10 cellular contexts compared by ENCODE assay signal in genomic region chr9:137168575-137168906, GRCh38. TPM values are rescaled to one million over a fixed set of nuclear protein-coding genes. Genes with fewer than 3 reads are reported as not detected.
DNase-seq lines count a peak whose midpoint lies in the region; ATAC-seq, FAIRE-seq and TF ChIP-seq lines count a peak whose summit lies in the region.
"Had no signal": no experiment of that assay in that cellular context is flagged by ENCODE, and none has a peak within 500 bp of the region (broad histone marks: within the 10 kb centered on the region; RNA-seq: fewer than 3 reads in every experiment).

No MANE protein-coding gene starts in this region.

- in situ Hi-C loops in HepG2 (cut with HindIII; ENCODE audit: extremely low pct_ligation_motif_present, low pct_unique_long_range_greater_than_20kb), result no loop called here

- peak overlapping the region; percentile 76 for H3K4me2 ChIP-seq in HepG2 (ENCODE audit: low read depth, low read length)

- H3K27me3 ChIP-seq in adipocyte (replicated peaks; ENCODE audit: control insufficient read depth, insufficient read depth, low read length) (peaks cover 55% of the 10 kb centered on the region), HepG2 (ENCODE audit: control insufficient read depth in 1 of 2, insufficient read depth in 2 of 2, low read length in 2 of 2) (peaks cover 11 to 79% of the 10 kb centered on the region in 2 experiments; a peak in 3 of 5 replicates)

- H3K4me1 ChIP-seq in adipocyte (ENCODE audit: control insufficient read depth, insufficient read depth, low read length) (peaks cover 3% of the 10 kb centered on the region), HepG2 (ENCODE audit: insufficient read depth, low read length) (peaks cover 9% of the 10 kb centered on the region)

- H4K20me1 ChIP-seq in HepG2 (ENCODE audit: insufficient read depth, low read length), result no peaks in the 10 kb centered on the region

- no peak overlapping the region for H2AFZ ChIP-seq in HepG2 (ENCODE audit: low read length)

- BruUV-seq in HepG2 (replicated peaks; lab: Mats Ljungman, UMichigan), result no TSS peak

- H3K27ac Mint-ChIP-seq in activated naive CD8-positive, alpha-beta T cell, result no peak overlapping the region
- H3K27ac Mint-ChIP-seq in activated naive CD8-positive, alpha-beta T cell treated with anti-CD3 and anti-CD28 coated beads for 36 hours, result no peak overlapping the region
- H3K27ac Mint-ChIP-seq in type B pancreatic cell, result no peak overlapping the region

- POLR2A ChIA-PET in HepG2 (lab: Yijun Ruan, JAX), result interaction anchor here (1.0 to 1.6 kb wide), 3 partner anchors 32 to 108 kb away, joined by 3 to 4 read pairs (median 3); partner anchors contain the start of gene RNF224

- TF ChIP-seq EP300 in HepG2 (IDR thresholded peaks at IDR 0.05; ENCODE audit: low read depth in 2 of 2, low read length in 2 of 2), result no peak
- no peak for TF ChIP-seq EP300 in HepG2 (CRISPR knock-in tag; IDR thresholded peaks at IDR 0.05; ENCODE audit: borderline replicate concordance)

- DNase-seq in activated naive CD8-positive, alpha-beta T cell treated with anti-CD3 and anti-CD28 coated beads for 36 hours, result no peak
- DNase-seq in adipocyte (ENCODE audit: low read depth), result peak; percentile 29
- no peak for DNase-seq in HepG2 (ENCODE audit: low spot score)
- no peak for DNase-seq in type B pancreatic cell (ENCODE audit: extremely low spot score, unreplicated experiment)
- DNase-seq in OCI-M2 (lab: John Stamatoyannopoulos, UW; ENCODE audit: unreplicated experiment), result no peak
- DNase-seq: effector CD8-positive, alpha-beta T cell had no signal

- peak overlapping the region; percentile 23 for H3K4me3 Mint-ChIP-seq in activated naive CD8-positive, alpha-beta T cell
- no peak overlapping the region for H3K4me3 Mint-ChIP-seq in activated naive CD8-positive, alpha-beta T cell treated with anti-CD3 and anti-CD28 coated beads for 36 hours
- peak overlapping the region; percentile 57 for H3K4me3 Mint-ChIP-seq in type B pancreatic cell

- H3K79me2 ChIP-seq in HepG2 (ENCODE audit: insufficient read depth, low read length), result no peaks in the 10 kb centered on the region

- intact Hi-C loops in HepG2 (cut with micrococcal nuclease; ENCODE audit: unreplicated experiment), result no loop called here

- TF ChIP-seq CTCF in HepG2 (CRISPR knock-in tag; IDR thresholded peaks at IDR 0.05) (no peak), type B pancreatic cell (conservative IDR thresholded peaks at IDR 0.05) (no peak)

- H3K4me3 ChIP-seq in adipocyte (ENCODE audit: low read length) (peak overlapping the region; percentile 27), HepG2 (replicated peaks in 1 of 3; ENCODE audit: insufficient read depth in 1 of 3, low read depth in 2 of 3, low read length in 3 of 3) (peak overlapping the region in 2 of 3 experiments; percentile 31 to 65; a peak in 2 of 6 replicates)

- ATAC-seq in HepG2, result peak; percentile 4; the same call in 2 of the 3 replicates
- no peak for ATAC-seq in GM18907 (IDR thresholded peaks at IDR 0.05; ENCODE audit: unreplicated experiment)
- no peak for ATAC-seq in HG02571 (IDR thresholded peaks at IDR 0.05; ENCODE audit: unreplicated experiment)

- no peak overlapping the region for H3K27ac ChIP-seq in HepG2 (ENCODE audit: extremely low read length, insufficient read depth, low read length)

- CTCF ChIA-PET in HepG2 (lab: Yijun Ruan, JAX; ENCODE audit: low intra/inter-chr PET ratio, low total read pairs), result no interaction called here

- peaks cover 6% of the 10 kb centered on the region for H3K27me3 Mint-ChIP-seq in activated naive CD8-positive, alpha-beta T cell
- H3K27me3 Mint-ChIP-seq in activated naive CD8-positive, alpha-beta T cell treated with anti-CD3 and anti-CD28 coated beads for 36 hours, result peaks cover 52% of the 10 kb centered on the region
- peaks cover 51% of the 10 kb centered on the region for H3K27me3 Mint-ChIP-seq in type B pancreatic cell

- H3K9me3 Mint-ChIP-seq in activated naive CD8-positive, alpha-beta T cell (ENCODE audit: low read depth), result no peaks in the 10 kb centered on the region
- H3K9me3 Mint-ChIP-seq in activated naive CD8-positive, alpha-beta T cell treated with anti-CD3 and anti-CD28 coated beads for 36 hours, result no peaks in the 10 kb centered on the region
- no peaks in the 10 kb centered on the region for H3K9me3 Mint-ChIP-seq in type B pancreatic cell

- no peaks in the 10 kb centered on the region for H3K36me3 ChIP-seq in adipocyte (ENCODE audit: control insufficient read depth, insufficient read depth, low read length, severe bottlenecking)
- no peaks in the 10 kb centered on the region for H3K36me3 ChIP-seq in HepG2 (replicated peaks in 1 of 2; ENCODE audit: control insufficient read depth in 1 of 2, insufficient read depth in 2 of 2, low read length in 2 of 2)

- H3K9me3 ChIP-seq in adipocyte (ENCODE audit: control insufficient read depth, low read length) (no peaks in the 10 kb centered on the region), HepG2 (ENCODE audit: low read length) (no peaks in the 10 kb centered on the region)

- FAIRE-seq in HepG2 (lab: Jason Lieb, UNC), result no peak

- WGBS in HepG2 (ENCODE audit: low lambda C conversion rate), result 0% methylated on average over 7 of the region's 35 CpGs

- H3K9ac ChIP-seq in adipocyte (ENCODE audit: low read length), result no peak overlapping the region
- no peak overlapping the region for H3K9ac ChIP-seq in HepG2 (ENCODE audit: insufficient read depth, low read depth, low read length)

- H3K4me1 Mint-ChIP-seq in activated naive CD8-positive, alpha-beta T cell (ENCODE audit: low read depth), result no peaks in the 10 kb centered on the region
- H3K4me1 Mint-ChIP-seq in activated naive CD8-positive, alpha-beta T cell treated with anti-CD3 and anti-CD28 coated beads for 36 hours, result no peaks in the 10 kb centered on the region
- H3K4me1 Mint-ChIP-seq in type B pancreatic cell (ENCODE audit: unreplicated experiment), result no peaks in the 10 kb centered on the region

- TF ChIP-seq RAD21 in HepG2 (CRISPR knock-in tag; IDR thresholded peaks at IDR 0.05), result no peak

- no peaks in the 10 kb centered on the region for H3K36me3 Mint-ChIP-seq in activated naive CD8-positive, alpha-beta T cell
- no peaks in the 10 kb centered on the region for H3K36me3 Mint-ChIP-seq in activated naive CD8-positive, alpha-beta T cell treated with anti-CD3 and anti-CD28 coated beads for 36 hours
- no peaks in the 10 kb centered on the region for H3K36me3 Mint-ChIP-seq in type B pancreatic cell

- no peak for TF ChIP-seq POLR2A in HepG2 (IDR thresholded peaks at IDR 0.05; ENCODE audit: insufficient read depth in 1 of 2, low read depth in 2 of 2, low read length in 2 of 2)

RNA-seq across cellular contexts. Expression of gene LRRC26, which starts 1.3 kb away (rescaled TPM):
- not detected for total RNA-seq in activated naive CD8-positive, alpha-beta T cell treated with anti-CD3 and anti-CD28 coated beads for 36 hours
- not detected in 2 replicates for total RNA-seq in HepG2 (2016; rRNA removed; fragmentation: Illumina TruSeq; extraction: Trizol)
- total RNA-seq in HepG2 (2016; cell fraction: cytosol; rRNA removed; fragmentation: Illumina TruSeq; extraction: Trizol; ENCODE audit: low read depth), result not detected in 2 replicates
- not detected in 2 replicates for total RNA-seq in HepG2 (2016; cell fraction: insoluble cytoplasmic fraction; rRNA removed; fragmentation: Illumina TruSeq; extraction: Trizol)
- not detected in 2 replicates for total RNA-seq in HepG2 (2016; cell fraction: membrane; rRNA removed; fragmentation: Illumina TruSeq; extraction: Trizol)
- total RNA-seq in HepG2 (2016; cell fraction: nucleus; rRNA removed; fragmentation: Illumina TruSeq; extraction: Trizol), result not detected in 2 replicates
- not detected in 2 replicates for polyA plus RNA-seq in HepG2 (2011; rRNA removed)
- polyA plus RNA-seq in HepG2 (2011; cell fraction: cytosol; rRNA removed), result 0.09 TPM in 1 of 2 replicates, not detected in the other
- 0.18 and 0.26 TPM in 2 replicates for polyA plus RNA-seq in HepG2 (2011; cell fraction: nucleus; rRNA removed)
- polyA plus RNA-seq in HepG2 (2012), result not detected in 2 replicates
- not detected in 2 replicates for polyA plus RNA-seq in HepG2 (2016; cell fraction: cytosol; fragmentation: Illumina TruSeq; extraction: Trizol; ENCODE audit: low read depth)
- not detected in 2 replicates for polyA plus RNA-seq in HepG2 (2016; cell fraction: insoluble cytoplasmic fraction; fragmentation: Illumina TruSeq; extraction: Trizol; ENCODE audit: low read depth)
- not detected in 2 replicates for polyA plus RNA-seq in HepG2 (2016; cell fraction: membrane; fragmentation: Illumina TruSeq; extraction: Trizol; ENCODE audit: low read depth)
- polyA plus RNA-seq in HepG2 (2016; cell fraction: nucleus; fragmentation: Illumina TruSeq; extraction: Trizol; ENCODE audit: insufficient read depth, low read depth), result not detected in 2 replicates
- polyA minus RNA-seq in HepG2 (2011; rRNA and poly(A)+ RNA removed; ENCODE audit: low replicate concordance), result 0.21 TPM in 1 of 2 replicates, not detected in the other
- polyA minus RNA-seq in HepG2 (2011; cell fraction: cytosol; rRNA and poly(A)+ RNA removed), result not detected in 2 replicates
- polyA minus RNA-seq in HepG2 (2011; cell fraction: nucleus; rRNA and poly(A)+ RNA removed), result not detected in 2 replicates
- total RNA-seq in type B pancreatic cell (ENCODE audit: low replicate concordance), result 0.77 and 1.4 TPM in 2 replicates
- total RNA-seq: T-helper 1 cell treated with Interleukin-12 subunit alpha and Interleukin-12 subunit beta and Interleukin-4 antibody, amounts not matched to agents 30 ng/mL and 1 ng/mL, for 36 hours had no signal

RNA-seq across cellular contexts. Expression of gene TMEM210, which starts 3.3 kb away (rescaled TPM):
- not detected for total RNA-seq in activated naive CD8-positive, alpha-beta T cell treated with anti-CD3 and anti-CD28 coated beads for 36 hours
- total RNA-seq in HepG2 (2016; rRNA removed; fragmentation: Illumina TruSeq; extraction: Trizol) (not detected in 2 replicates), type B pancreatic cell (ENCODE audit: low replicate concordance) (not detected in 2 replicates)
- not detected in 2 replicates for total RNA-seq in HepG2 (2016; cell fraction: cytosol; rRNA removed; fragmentation: Illumina TruSeq; extraction: Trizol; ENCODE audit: low read depth)
- total RNA-seq in HepG2 (2016; cell fraction: insoluble cytoplasmic fraction; rRNA removed; fragmentation: Illumina TruSeq; extraction: Trizol), result not detected in 2 replicates
- total RNA-seq in HepG2 (2016; cell fraction: membrane; rRNA removed; fragmentation: Illumina TruSeq; extraction: Trizol), result not detected in 2 replicates
- total RNA-seq in HepG2 (2016; cell fraction: nucleus; rRNA removed; fragmentation: Illumina TruSeq; extraction: Trizol), result not detected in 2 replicates
- not detected in 2 replicates for polyA plus RNA-seq in HepG2 (2011; rRNA removed)
- polyA plus RNA-seq in HepG2 (2011; cell fraction: cytosol; rRNA removed), result not detected in 2 replicates
- not detected in 2 replicates for polyA plus RNA-seq in HepG2 (2011; cell fraction: nucleus; rRNA removed)
- not detected in 2 replicates for polyA plus RNA-seq in HepG2 (2012)
- not detected in 2 replicates for polyA plus RNA-seq in HepG2 (2016; cell fraction: cytosol; fragmentation: Illumina TruSeq; extraction: Trizol; ENCODE audit: low read depth)
- polyA plus RNA-seq in HepG2 (2016; cell fraction: insoluble cytoplasmic fraction; fragmentation: Illumina TruSeq; extraction: Trizol; ENCODE audit: low read depth), result not detected in 2 replicates
- polyA plus RNA-seq in HepG2 (2016; cell fraction: membrane; fragmentation: Illumina TruSeq; extraction: Trizol; ENCODE audit: low read depth), result not detected in 2 replicates
- not detected in 2 replicates for polyA plus RNA-seq in HepG2 (2016; cell fraction: nucleus; fragmentation: Illumina TruSeq; extraction: Trizol; ENCODE audit: insufficient read depth, low read depth)
- 0.19 TPM in 1 of 2 replicates, not detected in the other for polyA minus RNA-seq in HepG2 (2011; rRNA and poly(A)+ RNA removed; ENCODE audit: low replicate concordance)
- not detected in 2 replicates for polyA minus RNA-seq in HepG2 (2011; cell fraction: cytosol; rRNA and poly(A)+ RNA removed)
- not detected in 2 replicates for polyA minus RNA-seq in HepG2 (2011; cell fraction: nucleus; rRNA and poly(A)+ RNA removed)
- total RNA-seq: T-helper 1 cell treated with Interleukin-12 subunit alpha and Interleukin-12 subunit beta and Interleukin-4 antibody, amounts not matched to agents 30 ng/mL and 1 ng/mL, for 36 hours had no signal

RNA-seq across cellular contexts. Expression of gene ANAPC2, which starts 19.8 kb away (rescaled TPM):
- 10 to 100 TPM; 42.6 to 48.3 TPM for total RNA-seq in activated naive CD8-positive, alpha-beta T cell treated with anti-CD3 and anti-CD28 coated beads for 36 hours
- total RNA-seq in HepG2 (2016; rRNA removed; fragmentation: Illumina TruSeq; extraction: Trizol) (7.4 and 12.3 TPM in 2 replicates), type B pancreatic cell (ENCODE audit: low replicate concordance) (63.5 and 65.0 TPM in 2 replicates)
- 22.4 and 23.5 TPM in 2 replicates for total RNA-seq in HepG2 (2016; cell fraction: cytosol; rRNA removed; fragmentation: Illumina TruSeq; extraction: Trizol; ENCODE audit: low read depth)
- total RNA-seq in HepG2 (2016; cell fraction: insoluble cytoplasmic fraction; rRNA removed; fragmentation: Illumina TruSeq; extraction: Trizol), result 6.6 and 15.0 TPM in 2 replicates
- total RNA-seq in HepG2 (2016; cell fraction: membrane; rRNA removed; fragmentation: Illumina TruSeq; extraction: Trizol), result 6.3 and 6.7 TPM in 2 replicates
- total RNA-seq in HepG2 (2016; cell fraction: nucleus; rRNA removed; fragmentation: Illumina TruSeq; extraction: Trizol), result 17.6 and 21.6 TPM in 2 replicates
- 15.4 and 21.6 TPM in 2 replicates for polyA plus RNA-seq in HepG2 (2011; rRNA removed)
- 5.4 and 9.8 TPM in 2 replicates for polyA plus RNA-seq in HepG2 (2011; cell fraction: cytosol; rRNA removed)
- polyA plus RNA-seq in HepG2 (2011; cell fraction: nucleus; rRNA removed), result 144 and 175 TPM in 2 replicates
- 13.6 and 16.6 TPM in 2 replicates for polyA plus RNA-seq in HepG2 (2012)
- polyA plus RNA-seq in HepG2 (2016; cell fraction: cytosol; fragmentation: Illumina TruSeq; extraction: Trizol; ENCODE audit: low read depth), result 2.4 and 3.3 TPM in 2 replicates
- polyA plus RNA-seq in HepG2 (2016; cell fraction: insoluble cytoplasmic fraction; fragmentation: Illumina TruSeq; extraction: Trizol; ENCODE audit: low read depth), result 11.2 and 14.3 TPM in 2 replicates
- 4.1 TPM in 2 replicates for polyA plus RNA-seq in HepG2 (2016; cell fraction: membrane; fragmentation: Illumina TruSeq; extraction: Trizol; ENCODE audit: low read depth)
- polyA plus RNA-seq in HepG2 (2016; cell fraction: nucleus; fragmentation: Illumina TruSeq; extraction: Trizol; ENCODE audit: insufficient read depth, low read depth), result 64.9 and 72.0 TPM in 2 replicates
- 27.3 and 55.4 TPM in 2 replicates for polyA minus RNA-seq in HepG2 (2011; rRNA and poly(A)+ RNA removed; ENCODE audit: low replicate concordance)
- 14.7 and 17.5 TPM in 2 replicates for polyA minus RNA-seq in HepG2 (2011; cell fraction: cytosol; rRNA and poly(A)+ RNA removed)
- 33.0 and 36.8 TPM in 2 replicates for polyA minus RNA-seq in HepG2 (2011; cell fraction: nucleus; rRNA and poly(A)+ RNA removed)

RNA-seq across cellular contexts. Expression of gene SSNA1, which starts 19.9 kb away (rescaled TPM):
- total RNA-seq in activated naive CD8-positive, alpha-beta T cell treated with anti-CD3 and anti-CD28 coated beads for 36 hours, result 10 to 100 TPM; 78.1 to 80.1 TPM
- total RNA-seq in HepG2 (2016; rRNA removed; fragmentation: Illumina TruSeq; extraction: Trizol) (41.2 and 49.4 TPM in 2 replicates), type B pancreatic cell (ENCODE audit: low replicate concordance) (64.9 and 74.8 TPM in 2 replicates)
- total RNA-seq in HepG2 (2016; cell fraction: cytosol; rRNA removed; fragmentation: Illumina TruSeq; extraction: Trizol; ENCODE audit: low read depth), result 92.0 and 105 TPM in 2 replicates
- 41.5 and 51.7 TPM in 2 replicates for total RNA-seq in HepG2 (2016; cell fraction: insoluble cytoplasmic fraction; rRNA removed; fragmentation: Illumina TruSeq; extraction: Trizol)
- 94.3 and 110 TPM in 2 replicates for total RNA-seq in HepG2 (2016; cell fraction: membrane; rRNA removed; fragmentation: Illumina TruSeq; extraction: Trizol)
- total RNA-seq in HepG2 (2016; cell fraction: nucleus; rRNA removed; fragmentation: Illumina TruSeq; extraction: Trizol), result 19.3 TPM in 2 replicates
- 35.9 and 44.8 TPM in 2 replicates for polyA plus RNA-seq in HepG2 (2011; rRNA removed)
- 38.7 and 58.7 TPM in 2 replicates for polyA plus RNA-seq in HepG2 (2011; cell fraction: cytosol; rRNA removed)
- polyA plus RNA-seq in HepG2 (2011; cell fraction: nucleus; rRNA removed), result 26.1 and 28.6 TPM in 2 replicates
- 18.0 and 31.4 TPM in 2 replicates for polyA plus RNA-seq in HepG2 (2012)
- 109 and 132 TPM in 2 replicates for polyA plus RNA-seq in HepG2 (2016; cell fraction: cytosol; fragmentation: Illumina TruSeq; extraction: Trizol; ENCODE audit: low read depth)
- 49.3 and 50.3 TPM in 2 replicates for polyA plus RNA-seq in HepG2 (2016; cell fraction: insoluble cytoplasmic fraction; fragmentation: Illumina TruSeq; extraction: Trizol; ENCODE audit: low read depth)
- 89.4 and 104 TPM in 2 replicates for polyA plus RNA-seq in HepG2 (2016; cell fraction: membrane; fragmentation: Illumina TruSeq; extraction: Trizol; ENCODE audit: low read depth)
- polyA plus RNA-seq in HepG2 (2016; cell fraction: nucleus; fragmentation: Illumina TruSeq; extraction: Trizol; ENCODE audit: insufficient read depth, low read depth), result 39.2 and 44.3 TPM in 2 replicates
- polyA minus RNA-seq in HepG2 (2011; rRNA and poly(A)+ RNA removed; ENCODE audit: low replicate concordance), result 18.2 and 39.2 TPM in 2 replicates
- 12.4 and 13.8 TPM in 2 replicates for polyA minus RNA-seq in HepG2 (2011; cell fraction: cytosol; rRNA and poly(A)+ RNA removed)
- polyA minus RNA-seq in HepG2 (2011; cell fraction: nucleus; rRNA and poly(A)+ RNA removed), result 4.1 TPM in 2 replicates

RNA-seq across cellular contexts. Expression of gene GRIN1, which starts 29.6 kb away (rescaled TPM):
- total RNA-seq in activated naive CD8-positive, alpha-beta T cell treated with anti-CD3 and anti-CD28 coated beads for 36 hours, result not detected
- not detected in 2 replicates for total RNA-seq in HepG2 (2016; rRNA removed; fragmentation: Illumina TruSeq; extraction: Trizol)
- not detected in 2 replicates for total RNA-seq in HepG2 (2016; cell fraction: cytosol; rRNA removed; fragmentation: Illumina TruSeq; extraction: Trizol; ENCODE audit: low read depth)
- total RNA-seq in HepG2 (2016; cell fraction: insoluble cytoplasmic fraction; rRNA removed; fragmentation: Illumina TruSeq; extraction: Trizol), result not detected in 2 replicates
- total RNA-seq in HepG2 (2016; cell fraction: membrane; rRNA removed; fragmentation: Illumina TruSeq; extraction: Trizol), result not detected in 2 replicates
- 0.09 TPM in 1 of 2 replicates, not detected in the other for total RNA-seq in HepG2 (2016; cell fraction: nucleus; rRNA removed; fragmentation: Illumina TruSeq; extraction: Trizol)
- polyA plus RNA-seq in HepG2 (2011; rRNA removed), result 0.05 and 0.13 TPM in 2 replicates
- 0.04 and 0.16 TPM in 2 replicates for polyA plus RNA-seq in HepG2 (2011; cell fraction: cytosol; rRNA removed)
- 0.64 and 1.3 TPM in 2 replicates for polyA plus RNA-seq in HepG2 (2011; cell fraction: nucleus; rRNA removed)
- polyA plus RNA-seq in HepG2 (2012), result 0.32 and 0.40 TPM in 2 replicates
- polyA plus RNA-seq in HepG2 (2016; cell fraction: cytosol; fragmentation: Illumina TruSeq; extraction: Trizol; ENCODE audit: low read depth), result not detected in 2 replicates
- not detected in 2 replicates for polyA plus RNA-seq in HepG2 (2016; cell fraction: insoluble cytoplasmic fraction; fragmentation: Illumina TruSeq; extraction: Trizol; ENCODE audit: low read depth)
- not detected in 2 replicates for polyA plus RNA-seq in HepG2 (2016; cell fraction: membrane; fragmentation: Illumina TruSeq; extraction: Trizol; ENCODE audit: low read depth)
- polyA plus RNA-seq in HepG2 (2016; cell fraction: nucleus; fragmentation: Illumina TruSeq; extraction: Trizol; ENCODE audit: insufficient read depth, low read depth), result not detected in 2 replicates
- polyA minus RNA-seq in HepG2 (2011; rRNA and poly(A)+ RNA removed; ENCODE audit: low replicate concordance), result 0.05 and 0.06 TPM in 2 replicates
- not detected in 2 replicates for polyA minus RNA-seq in HepG2 (2011; cell fraction: cytosol; rRNA and poly(A)+ RNA removed)
- polyA minus RNA-seq in HepG2 (2011; cell fraction: nucleus; rRNA and poly(A)+ RNA removed), result 0.39 TPM in 1 of 2 replicates, not detected in the other
- total RNA-seq in type B pancreatic cell (ENCODE audit: low replicate concordance), result 0.29 and 0.94 TPM in 2 replicates
